Comparison of ENCODE assay signal across 1 cellular context in genomic region chr10:89352039-89352597, GRCh38.
TF ChIP-seq lines count a peak whose summit lies in the region.

No MANE protein-coding gene starts in this region.

TF ChIP-seq in K562, 482 proteins besides CTCF, POLR2A, EP300 and RAD21 (continues in another document):
- no peak for TF ChIP-seq NR0B1 (IDR thresholded peaks at IDR 0.05; ENCODE audit: partially characterized antibody)
- TF ChIP-seq RFX1 (IDR thresholded peaks at IDR 0.05) = no peak
- TF ChIP-seq ESRRA (IDR thresholded peaks at IDR 0.05; ENCODE audit: borderline replicate concordance, low read depth) = no peak
- TF ChIP-seq RBM34 (IDR thresholded peaks at IDR 0.05; ENCODE audit: borderline replicate concordance, insufficient read depth, low read length) = no peak
- no peak for TF ChIP-seq ZNF140 (CRISPR knock-in tag; IDR thresholded peaks at IDR 0.05)
- TF ChIP-seq RAD51 (IDR thresholded peaks at IDR 0.05; ENCODE audit: borderline replicate concordance, low read depth) = no peak
- TF ChIP-seq ZSCAN29 (IDR thresholded peaks at IDR 0.05) = no peak
- TF ChIP-seq MTF1 (CRISPR knock-in tag; IDR thresholded peaks at IDR 0.05; ENCODE audit: borderline replicate concordance) = no peak
- no peak for TF ChIP-seq ZNF224 (CRISPR knock-in tag; IDR thresholded peaks at IDR 0.05)
- peak; percentile 75 for TF ChIP-seq FOSL1 (tag; conservative IDR thresholded peaks at IDR 0.05)
- TF ChIP-seq SNRNP70 (optimal IDR thresholded peaks at IDR 0.05; ENCODE audit: low read depth, low read length) = no peak
- no peak for TF ChIP-seq ARID3B (CRISPR knock-in tag; IDR thresholded peaks at IDR 0.05; ENCODE audit: borderline replicate concordance)
- no peak for TF ChIP-seq POLR2G (IDR thresholded peaks at IDR 0.05; ENCODE audit: low read depth, low read length)
- peak in 1 of 3 experiments; percentile 33 for TF ChIP-seq YY1 (IDR thresholded peaks at IDR 0.05; ENCODE audit: borderline replicate concordance in 1 of 3, control insufficient read depth in 1 of 3, extremely low read depth in 1 of 3, insufficient read depth in 3 of 3, insufficient read length in 1 of 3, insufficient replicate concordance in 2 of 3, low read depth in 1 of 3, low read length in 2 of 3)
- no peak for TF ChIP-seq GTF2F1 (IDR thresholded peaks at IDR 0.05; ENCODE audit: low read depth, low read length)
- TF ChIP-seq ZNF175 (CRISPR knock-in tag; IDR thresholded peaks at IDR 0.05; ENCODE audit: low read depth) = no peak
- TF ChIP-seq ATF3 (IDR thresholded peaks at IDR 0.05) = no peak
- TF ChIP-seq ATF3 (CRISPR knock-in tag; conservative IDR thresholded peaks at IDR 0.05) = 0 out of 2 replicates have a peak, but pooled peaks have one; percentile 35
- no peak for TF ChIP-seq KLF13 (tag; IDR thresholded peaks at IDR 0.05; ENCODE audit: borderline replicate concordance, low read depth)
- no peak for TF ChIP-seq TFE3 (CRISPR knock-in tag; IDR thresholded peaks at IDR 0.05)
- TF ChIP-seq MNT (conservative IDR thresholded peaks at IDR 0.05) = peak in 1 of 2 experiments; percentile 41; a peak in 2 of 4 replicates
- 0 out of 2 replicates have a peak, but pooled peaks have one; percentile 35 for TF ChIP-seq ZNF592 (IDR thresholded peaks at IDR 0.05)
- TF ChIP-seq RBM15 (IDR thresholded peaks at IDR 0.05; ENCODE audit: insufficient read depth, low read length) = no peak
- TF ChIP-seq RBFOX2 (IDR thresholded peaks at IDR 0.05; ENCODE audit: low read depth, low read length) = no peak
- no peak for TF ChIP-seq NR2C2 (CRISPR knock-in tag; IDR thresholded peaks at IDR 0.05)
- TF ChIP-seq NR2C2 (tag; IDR thresholded peaks at IDR 0.05) = peak; percentile 15; the same call in 1 of the 2 replicates
- no peak for TF ChIP-seq HNRNPLL (IDR thresholded peaks at IDR 0.05; ENCODE audit: low read depth, low read length, poor library complexity, severe bottlenecking)
- no peak for TF ChIP-seq E2F3 (CRISPR knock-in tag; IDR thresholded peaks at IDR 0.05)
- TF ChIP-seq ZBTB40 (IDR thresholded peaks at IDR 0.05) = no peak
- no peak for TF ChIP-seq ZBTB40 (CRISPR knock-in tag; IDR thresholded peaks at IDR 0.05)
- peak in 1 of 2 experiments; percentile 58; a peak in 1 of 4 replicates for TF ChIP-seq TEAD1 (CRISPR knock-in tag; IDR thresholded peaks at IDR 0.05)
- no peak for TF ChIP-seq ZBTB9 (CRISPR knock-in tag; IDR thresholded peaks at IDR 0.05)
- no peak for TF ChIP-seq CAMTA2 (CRISPR knock-in tag; conservative IDR thresholded peaks at IDR 0.05)
- no peak for TF ChIP-seq ZNF551 (CRISPR knock-in tag; IDR thresholded peaks at IDR 0.05)
- no peak for TF ChIP-seq ZNF79 (CRISPR knock-in tag; IDR thresholded peaks at IDR 0.05; ENCODE audit: low read depth)
